In genomic region chr18:6543330-6543908, GRCh38 we compare ENCODE assay signal across 8 cellular contexts.
DNase-seq lines count a peak whose midpoint lies in the region; ATAC-seq, FAIRE-seq and TF ChIP-seq lines count a peak whose summit lies in the region.

No MANE protein-coding gene starts in this region.

- no peak overlapping the region for H3K4me3 Mint-ChIP-seq in brain

- TF ChIP-seq RAD21 in HepG2 (CRISPR knock-in tag; IDR thresholded peaks at IDR 0.05) = no peak

- in situ Hi-C loops in HepG2 (cut with HindIII; ENCODE audit: extremely low pct_ligation_motif_present, low pct_unique_long_range_greater_than_20kb) = loop anchor here (5.0 kb wide), 1 partner anchor 344 kb away; no protein-coding TSS in a partner anchor

- intact Hi-C loops in HepG2 (cut with micrococcal nuclease; ENCODE audit: unreplicated experiment) = loop anchor here (5.0 kb wide), 1 partner anchor 479 kb away; no protein-coding TSS in a partner anchor
- intact Hi-C loops in aorta (cut with DNase I) = no loop called here

- 10% methylated on average over 8 of the region's 8 CpGs for WGBS in HepG2 (ENCODE audit: low lambda C conversion rate)
- WGBS in aorta, 2 donors = 35 to 36% methylated on average over 8 of the region's 8 CpGs

- H3K27ac ChIP-seq in HepG2 (ENCODE audit: extremely low read length, insufficient read depth, low read length) (no peak overlapping the region), aorta (ENCODE audit: low read depth in 1 of 2, low read length in 2 of 2) (no peak overlapping the region)

- ATAC-seq in HepG2 (no peak), aorta (ENCODE audit: low FRiP score) (no peak), GM19452 (IDR thresholded peaks at IDR 0.05; ENCODE audit: unreplicated experiment) (no peak)

- POLR2A ChIA-PET in HepG2 (lab: Yijun Ruan, JAX) = no interaction called here

- peaks cover 3 to 21% (median 8%) of the 10 kb centered on the region in 5 experiments for H3K9me3 Mint-ChIP-seq in brain

- TF ChIP-seq POLR2A in HepG2 (IDR thresholded peaks at IDR 0.05; ENCODE audit: insufficient read depth in 1 of 2, low read depth in 2 of 2, low read length in 2 of 2) = no peak

- H3K27me3 ChIP-seq in HepG2 (ENCODE audit: control insufficient read depth in 1 of 2, insufficient read depth in 2 of 2, low read length in 2 of 2) = no peaks in the 10 kb centered on the region
- H3K27me3 ChIP-seq in aorta (ENCODE audit: control insufficient read depth in 1 of 2, insufficient read depth in 2 of 2, low read length in 1 of 2) = no peaks in the 10 kb centered on the region

- H3K4me1 Mint-ChIP-seq in brain = peaks cover 21% of the 10 kb centered on the region

- H3K79me2 ChIP-seq in HepG2 (ENCODE audit: insufficient read depth, low read length) = no peaks in the 10 kb centered on the region

- H3K9ac ChIP-seq in HepG2 (ENCODE audit: insufficient read depth, low read depth, low read length) = no peak overlapping the region

- no TSS peak for BruUV-seq in HepG2 (replicated peaks; lab: Mats Ljungman, UMichigan)

- H3K4me2 ChIP-seq in HepG2 (ENCODE audit: low read depth, low read length) = no peak overlapping the region

- no peak overlapping the region for H3K4me3 ChIP-seq in HepG2 (replicated peaks in 1 of 3; ENCODE audit: insufficient read depth in 1 of 3, low read depth in 2 of 3, low read length in 3 of 3)
- H3K4me3 ChIP-seq in aorta (ENCODE audit: low read length in 2 of 2) = no peak overlapping the region

- FAIRE-seq in HepG2 (lab: Jason Lieb, UNC) = no peak

- peak; percentile 10 for DNase-seq in DMS153 treated with DMSO at 0.1 percent for 48 hours (lab: John Stamatoyannopoulos, UW; ENCODE audit: unreplicated experiment)
- no peak for DNase-seq in DMS153 (lab: John Stamatoyannopoulos, UW)
- peak; percentile 27 for DNase-seq in NCI-H2081 treated with DMSO at 0.1 percent for 48 hours (lab: John Stamatoyannopoulos, UW)
- DNase-seq in HepG2 (ENCODE audit: low spot score) = peak; percentile 14
- no peak for DNase-seq in aorta
- DNase-seq in effector CD8-positive, alpha-beta T cell (lab: John Stamatoyannopoulos, UW) = no peak

- TF ChIP-seq CTCF in brain (conservative IDR thresholded peaks at IDR 0.05) (peak; percentile 79 to 81), HepG2 (CRISPR knock-in tag; IDR thresholded peaks at IDR 0.05) (peak; percentile 57)

- H3K36me3 ChIP-seq in HepG2 (replicated peaks in 1 of 2; ENCODE audit: control insufficient read depth in 1 of 2, insufficient read depth in 2 of 2, low read length in 2 of 2) (no peaks in the 10 kb centered on the region), aorta (ENCODE audit: control insufficient read depth in 1 of 2, insufficient read depth in 2 of 2, low read length in 1 of 2) (no peaks in the 10 kb centered on the region)

- TF ChIP-seq EP300 in HepG2 (IDR thresholded peaks at IDR 0.05; ENCODE audit: low read depth in 2 of 2, low read length in 2 of 2) (no peak), HepG2 (CRISPR knock-in tag; IDR thresholded peaks at IDR 0.05; ENCODE audit: borderline replicate concordance) (no peak)

- CTCF ChIA-PET in HepG2 (lab: Yijun Ruan, JAX; ENCODE audit: low intra/inter-chr PET ratio, low total read pairs) = interaction anchor here (1.0 to 2.3 kb wide), 3 partner anchors 339 to 634 kb away, joined by 3 to 19 read pairs (median 3); no protein-coding TSS in a partner anchor

- peaks cover 3% of the 10 kb centered on the region for H3K27me3 Mint-ChIP-seq in brain

- no peaks in the 10 kb centered on the region for H3K36me3 Mint-ChIP-seq in brain

- peak overlapping the region in 2 of 5 experiments; percentile 46 to 76 for H3K27ac Mint-ChIP-seq in brain

- H3K4me1 ChIP-seq in HepG2 (ENCODE audit: insufficient read depth, low read length) (no peaks in the 10 kb centered on the region; the same call in 1 of the 2 replicates), aorta (ENCODE audit: control insufficient read depth in 1 of 2, insufficient read depth in 2 of 2, low read length in 2 of 2) (no peaks in the 10 kb centered on the region)

- no peak overlapping the region for H2AFZ ChIP-seq in HepG2 (ENCODE audit: low read length)

- H3K9me3 ChIP-seq in HepG2 (ENCODE audit: low read length) (no peaks in the 10 kb centered on the region), aorta (ENCODE audit: control insufficient read depth, low read length) (no peaks in the 10 kb centered on the region)

- H4K20me1 ChIP-seq in HepG2 (ENCODE audit: insufficient read depth, low read length) = no peaks in the 10 kb centered on the region; the same call in 1 of the 2 replicates

TF ChIP-seq in HepG2, 621 proteins besides CTCF, POLR2A, EP300 and RAD21:
- TF ChIP-seq, protein P1, sequence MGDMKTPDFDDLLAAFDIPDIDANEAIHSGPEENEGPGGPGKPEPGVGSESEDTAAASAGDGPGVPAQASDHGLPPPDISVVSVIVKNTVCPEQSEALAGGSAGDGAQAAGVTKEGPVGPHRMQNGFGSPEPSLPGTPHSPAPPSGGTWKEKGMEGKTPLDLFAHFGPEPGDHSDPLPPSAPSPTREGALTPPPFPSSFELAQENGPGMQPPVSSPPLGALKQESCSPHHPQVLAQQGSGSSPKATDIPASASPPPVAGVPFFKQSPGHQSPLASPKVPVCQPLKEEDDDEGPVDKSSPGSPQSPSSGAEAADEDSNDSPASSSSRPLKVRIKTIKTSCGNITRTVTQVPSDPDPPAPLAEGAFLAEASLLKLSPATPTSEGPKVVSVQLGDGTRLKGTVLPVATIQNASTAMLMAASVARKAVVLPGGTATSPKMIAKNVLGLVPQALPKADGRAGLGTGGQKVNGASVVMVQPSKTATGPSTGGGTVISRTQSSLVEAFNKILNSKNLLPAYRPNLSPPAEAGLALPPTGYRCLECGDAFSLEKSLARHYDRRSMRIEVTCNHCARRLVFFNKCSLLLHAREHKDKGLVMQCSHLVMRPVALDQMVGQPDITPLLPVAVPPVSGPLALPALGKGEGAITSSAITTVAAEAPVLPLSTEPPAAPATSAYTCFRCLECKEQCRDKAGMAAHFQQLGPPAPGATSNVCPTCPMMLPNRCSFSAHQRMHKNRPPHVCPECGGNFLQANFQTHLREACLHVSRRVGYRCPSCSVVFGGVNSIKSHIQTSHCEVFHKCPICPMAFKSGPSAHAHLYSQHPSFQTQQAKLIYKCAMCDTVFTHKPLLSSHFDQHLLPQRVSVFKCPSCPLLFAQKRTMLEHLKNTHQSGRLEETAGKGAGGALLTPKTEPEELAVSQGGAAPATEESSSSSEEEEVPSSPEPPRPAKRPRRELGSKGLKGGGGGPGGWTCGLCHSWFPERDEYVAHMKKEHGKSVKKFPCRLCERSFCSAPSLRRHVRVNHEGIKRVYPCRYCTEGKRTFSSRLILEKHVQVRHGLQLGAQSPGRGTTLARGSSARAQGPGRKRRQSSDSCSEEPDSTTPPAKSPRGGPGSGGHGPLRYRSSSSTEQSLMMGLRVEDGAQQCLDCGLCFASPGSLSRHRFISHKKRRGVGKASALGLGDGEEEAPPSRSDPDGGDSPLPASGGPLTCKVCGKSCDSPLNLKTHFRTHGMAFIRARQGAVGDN (CRISPR knock-in tag; IDR thresholded peaks at IDR 0.05) = no peak
- TF ChIP-seq STAG1 (CRISPR knock-in tag; IDR thresholded peaks at IDR 0.05) (peak; percentile 49), SUZ12 (IDR thresholded peaks at IDR 0.05; ENCODE audit: low read depth, low read length) (no peak), SMC3 (IDR thresholded peaks at IDR 0.05; ENCODE audit: low read length) (peak; percentile 42; the same call in 1 of the 2 replicates)

Comparison
In these comparisons a context has a peak if more than half of its experiments do, and no peak if none do; other contexts are left out.
1. DNase-seq: peak in DMS153 treated with DMSO at 0.1 percent for 48 hours (single experiment), NCI-H2081 treated with DMSO at 0.1 percent for 48 hours (single experiment) and HepG2 (single experiment); none in DMS153 (single experiment), aorta (0 of 2) and effector CD8-positive, alpha-beta T cell (single experiment).